Comparison of ENCODE assay signal across 8 cellular contexts in genomic region chr1:27154991-27155781, GRCh38. TPM values are rescaled to one million over a fixed set of nuclear protein-coding genes. Genes with fewer than 3 reads are reported as not detected.
DNase-seq lines count a peak whose midpoint lies in the region; ATAC-seq and TF ChIP-seq lines count a peak whose summit lies in the region.

Gene SLC9A1, minus strand, starts transcription at chr1:27155125. Its CDS starts 791 bp downstream, at chr1:27154334.

- intact Hi-C loops in adrenal gland (cut with DNase I): loop anchor here in 1 of 2 donors (5.0 kb wide), 1 partner anchor 38 kb away; no protein-coding TSS in a partner anchor
- intact Hi-C loops in heart right ventricle (cut with DNase I): loop anchor here in 9 of 10 donors (5.0 kb wide), 3 partner anchors 38 to 53 kb away; no protein-coding TSS in a partner anchor
- intact Hi-C loops in posterior vena cava (cut with DNase I): loop anchor here (5.0 kb wide), 2 partner anchors 38 to 53 kb away; no protein-coding TSS in a partner anchor

- H3K4me3 ChIP-seq in adrenal gland: peak within 1 kb of the TSS in 3 of 4 donors; percentile 35 to 78 (median 61)
- H3K4me3 ChIP-seq in heart right ventricle: peak within 1 kb of the TSS; percentile 57 to 86 (median 80)

- H3K36me3 ChIP-seq in adrenal gland (replicated peaks in 1 of 2) (no peaks in the 10 kb centered on the region), heart right ventricle (no peaks in the 10 kb centered on the region)

- H3K27me3 Mint-ChIP-seq in T-cell: no peaks in the 10 kb centered on the region

- peak within 1 kb of the TSS; percentile 84 to 93 (median 86) for H3K4me3 Mint-ChIP-seq in T-cell

- H3K36me3 Mint-ChIP-seq in T-cell: no peaks in the 10 kb centered on the region

- CTCF ChIA-PET in T-cell (lab: Charles Lee): interaction anchor here in 1 of 2 donors (0.5 to 2.9 kb wide), 16 partner anchors 11 to 644 kb away, joined by 3 to 17 read pairs (median 5); no protein-coding TSS in a partner anchor

- TF ChIP-seq POLR2A in adrenal gland (IDR thresholded peaks at IDR 0.05): peak; percentile 100

- H3K4me1 ChIP-seq in adrenal gland (replicated peaks in 1 of 2) (peaks cover 18 to 44% of the 10 kb centered on the region in 2 donors), heart right ventricle (peaks cover 15 to 55% (median 43%) of the 10 kb centered on the region in 9 donors)

- H3K9me3 Mint-ChIP-seq in T-cell: no peaks in the 10 kb centered on the region

- peak within 1 kb of the TSS in 4 of 5 donors; percentile 75 to 91 (median 84) for H3K27ac ChIP-seq in adrenal gland
- peak within 1 kb of the TSS; percentile 82 to 97 (median 92) for H3K27ac ChIP-seq in heart right ventricle

- 4 to 8% (median 4%) methylated on average over 22 to 40 of the region's 40 CpGs for WGBS in adrenal gland, 4 donors
- WGBS in heart right ventricle, 2 donors: 4 to 5% methylated on average over 40 of the region's 40 CpGs

- DNase-seq in NCI-H1105 treated with DMSO at 0.1 percent for 48 hours (lab: John Stamatoyannopoulos, UW): peak; percentile 88
- peak; percentile 85 to 95 (median 91) for DNase-seq in T-cell
- DNase-seq in adrenal gland: peak; percentile 93 to 98 (median 96)
- peak; percentile 94 for DNase-seq in heart right ventricle
- peak; percentile 98 for DNase-seq in posterior vena cava (ENCODE audit: low spot score)
- DNase-seq in ureter (ENCODE audit: low spot score): peak; percentile 96

- peak within 1 kb of the TSS; percentile 96 to 100 for H3K27ac Mint-ChIP-seq in T-cell

- peaks cover 48 to 55% (median 49%) of the 10 kb centered on the region in 3 donors for H3K4me1 Mint-ChIP-seq in T-cell

- H3K9me3 ChIP-seq in adrenal gland (replicated peaks in 1 of 3) (no peaks in the 10 kb centered on the region), heart right ventricle (no peaks in the 10 kb centered on the region)

- ATAC-seq in HG02642 (IDR thresholded peaks at IDR 0.05; ENCODE audit: poor library complexity, unreplicated experiment) (peak; percentile 91), T-cell (replicated peaks in 1 of 4) (peak; percentile 91 to 98 (median 97)), heart right ventricle (peak; percentile 84 to 95 (median 92))

- TF ChIP-seq CTCF in GM12872 (IDR thresholded peaks at IDR 0.05; ENCODE audit: insufficient read depth, low read depth, low read length): peak; percentile 90
- TF ChIP-seq CTCF in adrenal gland (IDR thresholded peaks at IDR 0.05): peak; percentile 51 to 87 (median 72)
- peak; percentile 50 to 93 (median 83) for TF ChIP-seq CTCF in heart right ventricle (IDR thresholded peaks at IDR 0.05)

- no peaks in the 10 kb centered on the region for H3K27me3 ChIP-seq in adrenal gland
- H3K27me3 ChIP-seq in heart right ventricle: no peaks in the 10 kb centered on the region

- POLR2A ChIA-PET in T-cell (lab: Charles Lee): interaction anchor here (0.5 to 2.4 kb wide), 17 partner anchors 11 to 1590 kb away, joined by 3 to 23 read pairs (median 5); partner anchors contain the start of gene FAM76A (in 1 of the 2)

RNA-seq across cellular contexts. Expression of gene SLC9A1, which starts in this region (rescaled TPM):
- 10 to 100 TPM; 14.6 to 24.4 (median 18.5) TPM for total RNA-seq in T-cell
- total RNA-seq in adrenal gland: 10 to 100 TPM; 12.6 to 44.0 (median 28.4) TPM
- 10 to 100 TPM; 16.3 to 49.0 (median 30.0) TPM for polyA plus RNA-seq in adrenal gland
- 10 to 100 TPM in 9 of 10 donors, 1 to 10 TPM in 1; 9.4 to 34.4 (median 22.1) TPM for total RNA-seq in heart right ventricle
- polyA plus RNA-seq in heart right ventricle: 10 to 100 TPM; 11.3 TPM
- 10 to 100 TPM; 19.0 to 25.3 TPM for total RNA-seq in posterior vena cava
- 79.4 TPM for total RNA-seq in ureter

Comparison
In these comparisons a context has a peak if more than half of its experiments do, and no peak if none do; other contexts are left out.
1. Peak in every context shown above with its lines: DNase-seq, ATAC-seq, H3K4me3 ChIP-seq and H3K27ac ChIP-seq.